ENCODE assay signal across 19 cellular contexts in the genomic region with DNA sequence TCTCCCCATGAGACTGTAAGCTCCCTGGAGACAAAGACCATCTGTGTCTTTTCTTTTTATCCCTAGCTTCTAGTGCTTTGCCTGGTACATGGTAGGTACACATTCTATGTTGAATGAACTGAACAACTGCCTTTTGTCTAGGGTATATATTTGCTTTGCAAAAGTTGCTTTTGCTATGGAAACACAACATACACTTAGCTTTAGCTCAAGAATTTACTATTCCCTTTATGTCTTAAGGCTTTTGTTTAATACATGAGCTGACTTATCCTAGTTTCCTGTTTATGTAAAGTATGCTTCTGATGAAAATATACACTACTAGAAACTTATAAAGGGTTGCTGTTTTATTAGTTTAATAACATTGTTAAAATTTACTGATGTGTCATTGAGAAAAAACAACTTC.
DNase-seq lines count a peak whose midpoint lies in the region; ATAC-seq and TF ChIP-seq lines count a peak whose summit lies in the region.
"Had no signal": no experiment of that assay in that cellular context is flagged by ENCODE, and none has a peak within 500 bp of the region (broad histone marks: within the 10 kb centered on the region; RNA-seq: fewer than 3 reads in every experiment).

No MANE protein-coding gene starts in this region.

- no peak for TF ChIP-seq CTCF in choroid plexus epithelial cell (conservative IDR thresholded peaks at IDR 0.05; ENCODE audit: low read depth, low read length)
- no peak for TF ChIP-seq CTCF in gastrocnemius medialis (IDR thresholded peaks at IDR 0.05 in 4 of 5, conservative IDR thresholded peaks at IDR 0.05 in 1 of 5)

- no peak overlapping the region for H3K4me3 ChIP-seq in choroid plexus epithelial cell (ENCODE audit: low read depth, low read length)
- H3K4me3 ChIP-seq in gastrocnemius medialis: no peak overlapping the region
- H3K4me3 ChIP-seq: upper lobe of left lung had no signal

- no peaks in the 10 kb centered on the region for H3K27me3 ChIP-seq in gastrocnemius medialis
- H3K27me3 ChIP-seq: upper lobe of left lung had no signal

- TF ChIP-seq POLR2A in gastrocnemius medialis (IDR thresholded peaks at IDR 0.05): no peak

- ATAC-seq in gastrocnemius medialis (no peak), SK-N-SH treated with all-trans-retinoic acid at 6 μM for 48 hours (no peak)
- ATAC-seq: activated T-helper 17 cell treated with anti-CD3 and anti-CD28 coated beads, Interleukin-2, amount 50 U/mL, for 72 hours; right cardiac atrium had no signal

- no peaks in the 10 kb centered on the region for H3K4me1 ChIP-seq in gastrocnemius medialis
- H3K4me1 ChIP-seq: upper lobe of left lung had no signal

- H3K27ac ChIP-seq in gastrocnemius medialis: no peak overlapping the region
- H3K27ac ChIP-seq: upper lobe of left lung had no signal

- peak; percentile 23 for DNase-seq in NCI-H1436 (lab: John Stamatoyannopoulos, UW)
- no peak for DNase-seq in NCI-H1436 treated with DMSO at 0.1 percent for 48 hours (lab: John Stamatoyannopoulos, UW)
- DNase-seq in NCI-H526 (lab: John Stamatoyannopoulos, UW): peak; percentile 80 to 94
- peak; percentile 20 for DNase-seq in choroid plexus epithelial cell (ENCODE audit: low read depth)
- peak; percentile 10 for DNase-seq in renal cortical epithelial cell (ENCODE audit: low read depth)
- no peak for DNase-seq in OCI-M1 (lab: John Stamatoyannopoulos, UW)
- DNase-seq in gastrocnemius medialis: no peak
- DNase-seq: activated CD4-positive, alpha-beta T cell treated with anti-CD3 and anti-CD28 coated beads, Interleukin-2, amount 10 ng/mL, durations not matched to agents 7 days and 5 days; activated naive CD8-positive, alpha-beta T cell treated with anti-CD3 and anti-CD28 coated beads for 36 hours; Calu3; GDM1; immature natural killer cell; nucleus accumbens; right cardiac atrium; Right ventricle myocardium superior; stimulated activated CD4-positive, alpha-beta T cell treated with anti-CD3 and anti-CD28 coated beads, Interleukin-12 subunit alpha, Interleukin-12 subunit beta, amount 100 ng/mL, for 4 hours; upper lobe of left lung had no signal

- no peaks in the 10 kb centered on the region for H3K9me3 ChIP-seq in gastrocnemius medialis
- H3K9me3 ChIP-seq: upper lobe of left lung had no signal

- intact Hi-C loops in gastrocnemius medialis (cut with DNase I; ENCODE audit: low total_unique reads): no loop called here

- H3K36me3 ChIP-seq in gastrocnemius medialis: no peaks in the 10 kb centered on the region
- H3K36me3 ChIP-seq: upper lobe of left lung had no signal

- in situ Hi-C loops in gastrocnemius medialis (cut with MboI; ENCODE audit: low sequenced_read_pairs in 4 of 4): no loop called here

TF ChIP-seq in SK-N-SH treated with all-trans-retinoic acid at 6 μM for 48 hours, 23 proteins besides CTCF, POLR2A, EP300 and RAD21:
- TF ChIP-seq, protein P1, sequence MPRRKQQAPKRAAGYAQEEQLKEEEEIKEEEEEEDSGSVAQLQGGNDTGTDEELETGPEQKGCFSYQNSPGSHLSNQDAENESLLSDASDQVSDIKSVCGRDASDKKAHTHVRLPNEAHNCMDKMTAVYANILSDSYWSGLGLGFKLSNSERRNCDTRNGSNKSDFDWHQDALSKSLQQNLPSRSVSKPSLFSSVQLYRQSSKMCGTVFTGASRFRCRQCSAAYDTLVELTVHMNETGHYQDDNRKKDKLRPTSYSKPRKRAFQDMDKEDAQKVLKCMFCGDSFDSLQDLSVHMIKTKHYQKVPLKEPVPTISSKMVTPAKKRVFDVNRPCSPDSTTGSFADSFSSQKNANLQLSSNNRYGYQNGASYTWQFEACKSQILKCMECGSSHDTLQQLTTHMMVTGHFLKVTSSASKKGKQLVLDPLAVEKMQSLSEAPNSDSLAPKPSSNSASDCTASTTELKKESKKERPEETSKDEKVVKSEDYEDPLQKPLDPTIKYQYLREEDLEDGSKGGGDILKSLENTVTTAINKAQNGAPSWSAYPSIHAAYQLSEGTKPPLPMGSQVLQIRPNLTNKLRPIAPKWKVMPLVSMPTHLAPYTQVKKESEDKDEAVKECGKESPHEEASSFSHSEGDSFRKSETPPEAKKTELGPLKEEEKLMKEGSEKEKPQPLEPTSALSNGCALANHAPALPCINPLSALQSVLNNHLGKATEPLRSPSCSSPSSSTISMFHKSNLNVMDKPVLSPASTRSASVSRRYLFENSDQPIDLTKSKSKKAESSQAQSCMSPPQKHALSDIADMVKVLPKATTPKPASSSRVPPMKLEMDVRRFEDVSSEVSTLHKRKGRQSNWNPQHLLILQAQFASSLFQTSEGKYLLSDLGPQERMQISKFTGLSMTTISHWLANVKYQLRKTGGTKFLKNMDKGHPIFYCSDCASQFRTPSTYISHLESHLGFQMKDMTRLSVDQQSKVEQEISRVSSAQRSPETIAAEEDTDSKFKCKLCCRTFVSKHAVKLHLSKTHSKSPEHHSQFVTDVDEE (CRISPR knock-in tag; IDR thresholded peaks at IDR 0.05): no peak
- TF ChIP-seq PPARA (CRISPR knock-in tag; IDR thresholded peaks at IDR 0.05; ENCODE audit: borderline replicate concordance): no peak
- no peak for TF ChIP-seq ZNF8 (CRISPR knock-in tag; IDR thresholded peaks at IDR 0.05)
- no peak for TF ChIP-seq TOX (CRISPR knock-in tag; IDR thresholded peaks at IDR 0.05; ENCODE audit: borderline replicate concordance)
- no peak for TF ChIP-seq CSDC2 (CRISPR knock-in tag; IDR thresholded peaks at IDR 0.05)
- TF ChIP-seq CSRNP3 (CRISPR knock-in tag; IDR thresholded peaks at IDR 0.05): no peak
- no peak for TF ChIP-seq POU6F1 (CRISPR knock-in tag; IDR thresholded peaks at IDR 0.05; ENCODE audit: borderline replicate concordance, low read depth)
- TF ChIP-seq ARNTL (CRISPR knock-in tag; IDR thresholded peaks at IDR 0.05; ENCODE audit: borderline replicate concordance, low read depth): no peak
TF ChIP-seq in SK-N-SH treated with all-trans-retinoic acid at 6 μM for 48 hours: peak in this region for 0.

Comparison
In these comparisons a context has a peak if more than half of its experiments do, and no peak if none do; other contexts are left out.
1. DNase-seq: peak in NCI-H1436 (single experiment), NCI-H526 (2 of 2), choroid plexus epithelial cell (single experiment) and renal cortical epithelial cell (single experiment); none in NCI-H1436 treated with DMSO at 0.1 percent for 48 hours (single experiment), OCI-M1 (single experiment) and gastrocnemius medialis (0 of 2).